9 cellular contexts compared by ENCODE assay signal in the genomic region with DNA sequence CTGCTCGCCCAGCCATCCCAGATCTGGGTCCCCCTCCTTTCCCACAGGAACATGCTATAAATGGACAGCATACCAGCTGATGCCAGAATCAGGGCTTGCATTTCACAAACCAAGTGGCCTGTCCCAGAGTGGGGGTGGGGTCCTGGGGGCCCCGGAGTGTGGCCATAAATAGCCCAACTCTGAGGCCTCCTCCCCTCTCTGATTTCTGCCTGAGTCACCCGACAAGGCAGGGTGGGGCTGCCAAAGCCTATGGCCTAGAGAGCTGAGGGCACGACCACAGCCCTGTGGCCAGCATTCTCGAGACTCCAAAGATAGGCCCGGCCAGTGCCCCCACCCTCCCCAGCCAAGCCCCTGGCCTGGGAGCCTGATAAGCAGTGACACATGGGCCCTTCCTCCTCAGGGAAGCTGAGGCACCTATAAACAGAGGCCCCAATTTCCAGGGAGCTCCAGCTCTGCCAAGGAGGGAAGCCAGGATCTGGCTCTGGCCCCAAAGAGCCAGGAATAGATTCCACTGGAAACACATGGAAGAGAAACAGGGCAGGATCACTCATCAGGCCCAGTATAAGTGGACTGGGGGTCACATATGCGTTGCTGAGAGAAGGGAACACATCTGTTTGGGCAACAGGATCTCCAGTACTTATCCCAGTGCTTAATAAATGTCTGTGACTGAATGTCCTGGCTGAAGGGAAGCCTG. TPM values are rescaled to one million over a fixed set of nuclear protein-coding genes. Genes with fewer than 3 reads are reported as not detected.
DNase-seq lines count a peak whose midpoint lies in the region; ATAC-seq and TF ChIP-seq lines count a peak whose summit lies in the region.
"Had no signal": no experiment of that assay in that cellular context is flagged by ENCODE, and none has a peak within 500 bp of the region (broad histone marks: within the 10 kb centered on the region; RNA-seq: fewer than 3 reads in every experiment).

No MANE protein-coding gene starts in this region.

- intact Hi-C loops in psoas muscle (cut with DNase I) = no loop called here

- no peaks in the 10 kb centered on the region for H3K27me3 ChIP-seq in BLaER1
- H3K27me3 ChIP-seq in RWPE2 (ENCODE audit: insufficient read depth, poor library complexity, severe bottlenecking) = no peaks in the 10 kb centered on the region
- H3K27me3 ChIP-seq in psoas muscle (ENCODE audit: insufficient read depth in 3 of 3, low read length in 2 of 3) = no peaks in the 10 kb centered on the region

- H3K4me3 ChIP-seq in BLaER1 (no peak overlapping the region), RWPE2 (ENCODE audit: severe bottlenecking) (no peak overlapping the region), psoas muscle (no peak overlapping the region)

- TF ChIP-seq CTCF in RWPE2 (IDR thresholded peaks at IDR 0.05; ENCODE audit: poor library complexity, severe bottlenecking) = no peak
- no peak for TF ChIP-seq CTCF in psoas muscle (IDR thresholded peaks at IDR 0.05)

- H3K4me1 ChIP-seq in BLaER1 = peaks cover 19% of the 10 kb centered on the region
- H3K4me1 ChIP-seq in RWPE2 (ENCODE audit: insufficient read depth, poor library complexity, severe bottlenecking) = peaks cover 6% of the 10 kb centered on the region
- peaks cover 73% of the 10 kb centered on the region for H3K4me1 ChIP-seq in psoas muscle

- peak overlapping the region; percentile 53; the same call in 1 of the 2 replicates for H3K9ac ChIP-seq in BLaER1

- 13 to 38% (median 19%) methylated on average over 7 of the region's 7 CpGs for WGBS in psoas muscle, 3 donors

- ATAC-seq in RWPE2 (ENCODE audit: low read depth) (peak; percentile 81), psoas muscle (peak; percentile 84 to 92 (median 88)), HG02885 (IDR thresholded peaks at IDR 0.05; ENCODE audit: poor library complexity, unreplicated experiment) (no peak)

- H3K27ac ChIP-seq in BLaER1 (peak overlapping the region; percentile 33; the same call in 1 of the 2 replicates), RWPE2 (ENCODE audit: poor library complexity, severe bottlenecking) (no peak overlapping the region), psoas muscle (peak overlapping the region; percentile 98)

- peak overlapping the region; percentile 18; the same call in 1 of the 2 replicates for H3K4me2 ChIP-seq in BLaER1

- peak; percentile 78 for DNase-seq in RWPE2 (ENCODE audit: low spot score)
- DNase-seq in fibroblast of the conjunctiva (ENCODE audit: low read depth) = peak; percentile 61
- DNase-seq in psoas muscle = peak; percentile 86 to 95
- no peak for DNase-seq in islet precursor cell
- no peak for DNase-seq in NAMALWA (ENCODE audit: low spot score)
- DNase-seq in stimulated activated CD4-positive, alpha-beta T cell treated with anti-CD3 and anti-CD28 coated beads, Interleukin-2, amount 100 ng/mL, for 48 hours = no peak
- DNase-seq: DMS 273 treated with DMSO at 0.1 percent for 48 hours had no signal

- no peaks in the 10 kb centered on the region for H4K20me1 ChIP-seq in BLaER1

- H3K36me3 ChIP-seq in BLaER1 (peaks cover 40% of the 10 kb centered on the region), RWPE2 (ENCODE audit: low read depth) (no peaks in the 10 kb centered on the region), psoas muscle (ENCODE audit: insufficient read depth in 1 of 2, low read depth in 1 of 2) (peaks cover 0 to 4% of the 10 kb centered on the region in 2 donors)

- H3K9me3 ChIP-seq in BLaER1 = no peaks in the 10 kb centered on the region
- no peaks in the 10 kb centered on the region for H3K9me3 ChIP-seq in RWPE2 (ENCODE audit: severe bottlenecking)
- no peaks in the 10 kb centered on the region for H3K9me3 ChIP-seq in psoas muscle

RNA-seq across cellular contexts. Expression of a gene that starts 20.3 kb away (rescaled TPM):
- total RNA-seq in psoas muscle = 100 to 1,000 TPM; 102 to 150 (median 129) TPM
- polyA plus RNA-seq in psoas muscle = 100 to 1,000 TPM in 2 of 3 donors, 10 to 100 TPM in 1; 36.6 to 196 (median 165) TPM

RNA-seq across cellular contexts. Expression of a gene that starts 22.0 kb away (rescaled TPM):
- 10 to 100 TPM; 14.7 to 28.4 (median 22.8) TPM for total RNA-seq in psoas muscle
- polyA plus RNA-seq in psoas muscle = 10 to 100 TPM; 25.8 to 43.3 (median 26.2) TPM

Comparison
In these comparisons a context has a peak if more than half of its experiments do, and no peak if none do; other contexts are left out.
1. DNase-seq: peak in RWPE2 (single experiment), fibroblast of the conjunctiva (single experiment) and psoas muscle (2 of 2); none in islet precursor cell (single experiment), NAMALWA (single experiment) and stimulated activated CD4-positive, alpha-beta T cell treated with anti-CD3 and anti-CD28 coated beads, Interleukin-2, amount 100 ng/mL, for 48 hours (0 of 2).